Comparison of ENCODE assay signal across 9 cellular contexts in genomic region chr7:133081119-133081604, GRCh38. TPM values are rescaled to one million over a fixed set of nuclear protein-coding genes. Genes with fewer than 3 reads are reported as not detected.
A peak's percentile ranks its signal among the peaks of the same experiment; 100 is the strongest.
DNase-seq lines count a peak whose midpoint lies in the region; ATAC-seq, FAIRE-seq and TF ChIP-seq lines count a peak whose summit lies in the region.
"Had no signal": no experiment of that assay in that cellular context is flagged by ENCODE, and none has a peak within 500 bp of the region (broad histone marks: within the 10 kb centered on the region; RNA-seq: fewer than 3 reads in every experiment).

No MANE protein-coding gene starts in this region.

- H3K36me3 ChIP-seq in endothelial cell of umbilical vein (ENCODE audit: control insufficient read depth in 2 of 2, extremely low read depth in 1 of 2, insufficient read depth in 2 of 2, low read length in 2 of 2) = no peaks in the 10 kb centered on the region

- TF ChIP-seq CTCF in endothelial cell of umbilical vein (IDR thresholded peaks at IDR 0.05; ENCODE audit: extremely low read depth in 1 of 2, insufficient read depth in 1 of 2, low read depth in 1 of 2, low read length in 2 of 2) = no peak

- H3K4me1 ChIP-seq in endothelial cell of umbilical vein (ENCODE audit: control insufficient read depth, extremely low read depth, insufficient read depth, low read length) = peaks cover 18% of the 10 kb centered on the region

- FAIRE-seq in endothelial cell of umbilical vein (lab: Jason Lieb, UNC) = no peak
- FAIRE-seq: colon had no signal

- POLR2A ChIA-PET in endothelial cell of umbilical vein (lab: Charles Lee) = no interaction called here

- DNase-seq in NCI-H82 (lab: John Stamatoyannopoulos, UW) = peak; percentile 38
- DNase-seq in NCI-H82 treated with DMSO at 0.1 percent for 48 hours (lab: John Stamatoyannopoulos, UW; ENCODE audit: unreplicated experiment) = no peak
- no peak for DNase-seq in T-helper 17 cell
- DNase-seq in endothelial cell of umbilical vein (ENCODE audit: low read depth, low spot score) = no peak
- DNase-seq in myocyte (ENCODE audit: low read depth) = peak; percentile 36

- no peak for TF ChIP-seq POLR2A in endothelial cell of umbilical vein (IDR thresholded peaks at IDR 0.05; ENCODE audit: low read depth, low read length)

- H3K9me3 ChIP-seq in T-helper 17 cell (ENCODE audit: control insufficient read depth, low read length, poor library complexity, severe bottlenecking) (no peaks in the 10 kb centered on the region), endothelial cell of umbilical vein (replicated peaks; ENCODE audit: control insufficient read depth, insufficient read depth, low read length) (no peaks in the 10 kb centered on the region)

- H3K36me3 Mint-ChIP-seq in T-helper 17 cell (ENCODE audit: low read depth) = no peaks in the 10 kb centered on the region

- H3K9me1 ChIP-seq in endothelial cell of umbilical vein (replicated peaks; ENCODE audit: control insufficient read depth, extremely low read depth, insufficient read depth, low read length) = no peaks in the 10 kb centered on the region

- BruUV-seq in endothelial cell of umbilical vein (replicated peaks; lab: Mats Ljungman, UMichigan) = no TSS peak

- H3K27me3 Mint-ChIP-seq in T-helper 17 cell = peaks cover 2% of the 10 kb centered on the region

- intact Hi-C loops in endothelial cell of umbilical vein (cut with micrococcal nuclease) = loop anchor here (5.0 kb wide), 5 partner anchors 156 to 1046 kb away; partner anchors contain the start of genes EXOC4 and LRGUK

- H3K27ac Mint-ChIP-seq in T-helper 17 cell = peak overlapping the region; percentile 94

- peak overlapping the region; percentile 75 for H2AFZ ChIP-seq in endothelial cell of umbilical vein (ENCODE audit: low read depth, low read length)

- peak overlapping the region; percentile 85 for H3K9ac ChIP-seq in endothelial cell of umbilical vein (replicated peaks; ENCODE audit: extremely low read depth, insufficient read depth, low read length)

- dilution Hi-C loops in endothelial cell of umbilical vein (cut with MboI; ENCODE audit: extremely low pct_ligation_motif_present, low sequenced_read_pairs) = no loop called here

- H3K4me3 ChIP-seq in endothelial cell of umbilical vein (replicated peaks in 1 of 3; ENCODE audit: insufficient read depth in 1 of 3, low read depth in 1 of 3, low read length in 3 of 3) = peak overlapping the region; percentile 88

- H3K79me2 ChIP-seq in endothelial cell of umbilical vein (ENCODE audit: control insufficient read depth, insufficient read depth, low read length) = peaks cover 51% of the 10 kb centered on the region

- H3K4me2 ChIP-seq in endothelial cell of umbilical vein (ENCODE audit: insufficient read depth, low read length) = peak overlapping the region; percentile 99

- H4K20me1 ChIP-seq in endothelial cell of umbilical vein (replicated peaks; ENCODE audit: control insufficient read depth, extremely low read depth, insufficient read depth, low read length) = peaks cover 5% of the 10 kb centered on the region

- ATAC-seq in T-helper 17 cell = no peak
- no peak for ATAC-seq in HG02623 (IDR thresholded peaks at IDR 0.05; ENCODE audit: unreplicated experiment)
- no peak for ATAC-seq in GM18867 (IDR thresholded peaks at IDR 0.05; ENCODE audit: unreplicated experiment)
- ATAC-seq in HG02759 (IDR thresholded peaks at IDR 0.05; ENCODE audit: unreplicated experiment) = no peak

- peak overlapping the region; percentile 80 for H3K27ac ChIP-seq in endothelial cell of umbilical vein (ENCODE audit: insufficient read depth, low read depth, low read length)

- H3K4me1 Mint-ChIP-seq in T-helper 17 cell = peaks cover 15% of the 10 kb centered on the region

- no peaks in the 10 kb centered on the region for H3K27me3 ChIP-seq in endothelial cell of umbilical vein (ENCODE audit: control insufficient read depth in 2 of 2, insufficient read depth in 2 of 2, low read length in 2 of 2)

- H3K4me3 Mint-ChIP-seq in T-helper 17 cell = peak overlapping the region; percentile 95

- CTCF ChIA-PET in endothelial cell of umbilical vein (lab: Charles Lee) = interaction anchor here (1.0 to 1.1 kb wide), 2 partner anchors 8 to 353 kb away, joined by 4 to 10 read pairs; no protein-coding TSS in a partner anchor

TF ChIP-seq in endothelial cell of umbilical vein, 7 proteins besides CTCF, POLR2A, EP300 and RAD21:
- TF ChIP-seq POLR2AphosphoS5 (IDR thresholded peaks at IDR 0.05; ENCODE audit: insufficient read depth, low read depth, low read length) (no peak), MAX (IDR thresholded peaks at IDR 0.05; ENCODE audit: insufficient read depth, insufficient read length) (no peak)

RNA-seq across cellular contexts. Expression of gene CHCHD3, which starts 0.7 kb away (rescaled TPM):
- total RNA-seq in T-helper 17 cell = 10 to 100 TPM; 29.8 to 33.0 TPM
- 63.7 and 65.3 TPM in 2 replicates for total RNA-seq in endothelial cell of umbilical vein
- polyA plus RNA-seq in endothelial cell of umbilical vein = 17.3 and 22.0 TPM in 2 replicates
- polyA plus RNA-seq in endothelial cell of umbilical vein (2011; cell fraction: cytosol; rRNA removed) = 53.8 and 54.4 TPM in 2 replicates
- polyA plus RNA-seq in endothelial cell of umbilical vein (2011; cell fraction: nucleus; rRNA removed) = 27.1 and 37.7 TPM in 2 replicates
- polyA plus RNA-seq in endothelial cell of umbilical vein (2012) = 40.9 and 56.2 TPM in 2 replicates
- polyA minus RNA-seq in endothelial cell of umbilical vein = 25.9 and 29.3 TPM in 2 replicates
- 57.9 TPM for polyA minus RNA-seq in endothelial cell of umbilical vein (2011; cell fraction: cytosol; rRNA and poly(A)+ RNA removed)
- polyA minus RNA-seq in endothelial cell of umbilical vein (2011; cell fraction: nucleus; rRNA and poly(A)+ RNA removed) = 45.5 and 52.0 TPM in 2 replicates
- 81.0 and 133 TPM in 2 replicates for total RNA-seq in myocyte
- polyA plus RNA-seq in myocyte (2012) = 54.3 TPM

Comparison
In these comparisons a context has a peak if more than half of its experiments do, and no peak if none do; other contexts are left out.
1. DNase-seq: peak in NCI-H82 (single experiment) and myocyte (single experiment); none in NCI-H82 treated with DMSO at 0.1 percent for 48 hours (single experiment), T-helper 17 cell (0 of 3) and endothelial cell of umbilical vein (single experiment).